ENCODE assay signal across 24 cellular contexts in genomic region chr20:11529046-11529445, GRCh38.
DNase-seq lines count a peak whose midpoint lies in the region; ATAC-seq, FAIRE-seq and TF ChIP-seq lines count a peak whose summit lies in the region.
"Had no signal": no experiment of that assay in that cellular context is flagged by ENCODE, and none has a peak within 500 bp of the region (broad histone marks: within the 10 kb centered on the region; RNA-seq: fewer than 3 reads in every experiment).

No MANE protein-coding gene starts in this region.

- H3K36me3 ChIP-seq in mammary epithelial cell (ENCODE audit: insufficient read depth, low read length) (no peaks in the 10 kb centered on the region), H7 (replicated peaks; ENCODE audit: control insufficient read depth, insufficient read depth, low read length) (no peaks in the 10 kb centered on the region)
- H3K36me3 ChIP-seq: HAP-1 had no signal

- no peaks in the 10 kb centered on the region for H3K79me2 ChIP-seq in mammary epithelial cell (ENCODE audit: insufficient read depth, low read length)

- H3K27ac ChIP-seq in mammary epithelial cell (ENCODE audit: insufficient read depth, low read depth, low read length), result no peak overlapping the region
- H3K27ac ChIP-seq: C4-2B, KMS-11 had no signal

- intact Hi-C loops in mammary epithelial cell (cut with micrococcal nuclease), result no loop called here

- H3K4me1 ChIP-seq in mammary epithelial cell (ENCODE audit: insufficient read depth, low read length), result peaks cover 5% of the 10 kb centered on the region
- H3K4me1 ChIP-seq: HAP-1 had no signal

- peaks cover 46% of the 10 kb centered on the region for H3K9me3 Mint-ChIP-seq in activated T-cell treated with anti-CD3 and anti-CD28 coated beads, Interleukin-2, amount 50 U/mL, for 4 hours

- no peak for FAIRE-seq in urothelium cell line (lab: Jason Lieb, UNC)
- FAIRE-seq: GM18507 had no signal

- H3K4me1 Mint-ChIP-seq in activated T-cell treated with anti-CD3 and anti-CD28 coated beads, Interleukin-2, amount 50 U/mL, for 4 hours (ENCODE audit: low read depth), result no peaks in the 10 kb centered on the region
- H3K4me1 Mint-ChIP-seq: B cell; CD8-positive, alpha-beta memory T cell; GM23338; IgD-negative memory B cell had no signal

- no TSS peak for BruUV-seq in mammary epithelial cell (replicated peaks; lab: Mats Ljungman, UMichigan)

- H3K36me3 Mint-ChIP-seq in activated T-cell treated with anti-CD3 and anti-CD28 coated beads, Interleukin-2, amount 50 U/mL, for 4 hours (ENCODE audit: insufficient read depth), result no peaks in the 10 kb centered on the region
- H3K36me3 Mint-ChIP-seq: CD8-positive, alpha-beta memory T cell; IgD-negative memory B cell had no signal

- H3K4me3 ChIP-seq in mammary epithelial cell (replicated peaks in 1 of 3; ENCODE audit: insufficient read depth in 1 of 3, low read depth in 2 of 3, low read length in 3 of 3) (no peak overlapping the region), H7 (ENCODE audit: insufficient read depth, low read depth, low read length) (no peak overlapping the region)
- H3K4me3 ChIP-seq: GM23338, HAP-1 had no signal

- H3K4me2 ChIP-seq in mammary epithelial cell (ENCODE audit: insufficient read depth, low read depth, low read length), result peak overlapping the region; percentile 34
- H3K4me2 ChIP-seq: GM23338, KMS-11, SK-N-SH had no signal

- dilution Hi-C loops in mammary epithelial cell (cut with HindIII; ENCODE audit: low sequenced_read_pairs), result no loop called here

- in situ Hi-C loops in mammary epithelial cell (cut with MboI; ENCODE audit: low sequenced_read_pairs in 2 of 2), result loop anchor here (25.0 kb wide), 4 partner anchors 142 to 1067 kb away; partner anchors contain the start of gene JAG1 (in 1 of the 2)

- no peak overlapping the region for H2AFZ ChIP-seq in mammary epithelial cell (ENCODE audit: low read depth, low read length)
- H2AFZ ChIP-seq: GM23338 had no signal

- peaks cover 23% of the 10 kb centered on the region for H3K9me3 ChIP-seq in mammary epithelial cell (replicated peaks; ENCODE audit: insufficient read depth, low read length)

- no peaks in the 10 kb centered on the region for H3K27me3 Mint-ChIP-seq in activated T-cell treated with anti-CD3 and anti-CD28 coated beads, Interleukin-2, amount 50 U/mL, for 4 hours (ENCODE audit: low read depth)
- H3K27me3 Mint-ChIP-seq: B cell; CD8-positive, alpha-beta memory T cell; IgD-negative memory B cell had no signal

- CTCF ChIA-PET in mammary epithelial cell (lab: Charles Lee; ENCODE audit: low non-redundant PET), result no interaction called here

- H3K9ac ChIP-seq in mammary epithelial cell (ENCODE audit: insufficient read depth, low read length), result no peak overlapping the region
- H3K9ac ChIP-seq: KMS-11, SK-N-SH had no signal

- H4K20me1 ChIP-seq in mammary epithelial cell (ENCODE audit: insufficient read depth, low read length), result no peaks in the 10 kb centered on the region

- ATAC-seq in activated T-cell treated with anti-CD3 and anti-CD28 coated beads, Interleukin-2, amount 50 U/mL, for 4 hours, result no peak
- ATAC-seq: GM23338 had no signal

- no peak for TF ChIP-seq CTCF in mammary epithelial cell (conservative IDR thresholded peaks at IDR 0.05 in 1 of 2, IDR thresholded peaks at IDR 0.05 in 1 of 2; ENCODE audit: extremely low read depth in 1 of 2, insufficient read depth in 1 of 2, low read depth in 1 of 2, low read length in 2 of 2)

- WGBS in mammary epithelial cell (ENCODE audit: low coverage, missing lambda C conversion rate), result no CpG with 5 or more reads among the region's 4 CpGs

- no peak overlapping the region for H3K4me3 Mint-ChIP-seq in activated T-cell treated with anti-CD3 and anti-CD28 coated beads, Interleukin-2, amount 50 U/mL, for 4 hours
- H3K4me3 Mint-ChIP-seq: B cell; CD8-positive, alpha-beta memory T cell; GM23338; HFFc6; IgD-negative memory B cell had no signal

- DNase-seq in HT1080 (ENCODE audit: low read depth) (peak; percentile 39), mammary epithelial cell (peak; percentile 70), iris pigment epithelial cell (ENCODE audit: low read depth) (peak; percentile 28), urothelium cell line (ENCODE audit: low spot score) (peak; percentile 37), H7 (no peak), dermis blood vessel endothelial cell (no peak)
- DNase-seq in activated T-cell treated with anti-CD3 and anti-CD28 coated beads, Interleukin-2, amount 50 U/mL, for 4 hours, result no peak
- DNase-seq: Calu3; CD8-positive, alpha-beta memory T cell; HFFc6; NCI-H1092 treated with DMSO at 0.1 percent for 48 hours; NCI-H1436 treated with DMSO at 0.1 percent for 48 hours; NCI-H187 treated with DMSO at 0.1 percent for 48 hours; NCI-H446; NCI-H524 treated with DMSO at 0.1 percent for 48 hours; NCI-H774; SK-N-SH had no signal

- H3K27me3 ChIP-seq in mammary epithelial cell (ENCODE audit: insufficient read depth, low read length), result no peaks in the 10 kb centered on the region
- no peaks in the 10 kb centered on the region for H3K27me3 ChIP-seq in H7 (ENCODE audit: control insufficient read depth, insufficient read depth, low read length)

Comparison
In these comparisons a context has a peak if more than half of its experiments do, and no peak if none do; other contexts are left out.
1. DNase-seq: peak in HT1080 (single experiment), mammary epithelial cell (single experiment), iris pigment epithelial cell (single experiment) and urothelium cell line (single experiment); none in H7 (single experiment), dermis blood vessel endothelial cell (single experiment) and activated T-cell treated with anti-CD3 and anti-CD28 coated beads, Interleukin-2, amount 50 U/mL, for 4 hours (single experiment).